Comparison of ENCODE assay signal across 11 cellular contexts in genomic region chr11:103862049-103862826, GRCh38.
A peak's percentile ranks its signal among the peaks of the same experiment; 100 is the strongest.
DNase-seq lines count a peak whose midpoint lies in the region; ATAC-seq and TF ChIP-seq lines count a peak whose summit lies in the region.
"Had no signal": no experiment of that assay in that cellular context is flagged by ENCODE, and none has a peak within 500 bp of the region (broad histone marks: within the 10 kb centered on the region; RNA-seq: fewer than 3 reads in every experiment).

No MANE protein-coding gene starts in this region.

- H3K4me3 ChIP-seq in HAP-1 (no peak overlapping the region), Loucy (ENCODE audit: low read length, poor library complexity, severe bottlenecking) (no peak overlapping the region), right atrium auricular region (no peak overlapping the region)
- H3K4me3 ChIP-seq: A549 had no signal

- BruUV-seq in Calu3 (replicated peaks; lab: Mats Ljungman, UMichigan): no TSS peak

- H3F3A ChIP-seq in Loucy (ENCODE audit: low read depth): no peaks in the 10 kb centered on the region

- no peaks in the 10 kb centered on the region for H3K4me1 Mint-ChIP-seq in stimulated activated naive B cell treated with anti-CD40 and anti-IgM and Interleukin-4, amounts not matched to agents 10 μg/mL and 1 μg/mL and 100 μg/mL, for 72 hours
- no peaks in the 10 kb centered on the region for H3K4me1 Mint-ChIP-seq in Calu3 (ENCODE audit: low read depth, unreplicated experiment)

- H3K9me3 ChIP-seq in HAP-1: no peaks in the 10 kb centered on the region
- H3K9me3 ChIP-seq in Loucy (ENCODE audit: insufficient read depth, low read depth, low read length): no peaks in the 10 kb centered on the region
- H3K9me3 ChIP-seq in right atrium auricular region: peaks cover 0 to 1% of the 10 kb centered on the region in 2 donors
- H3K9me3 ChIP-seq: A549 had no signal

- ATAC-seq in stimulated activated naive B cell treated with anti-CD40 and anti-IgM and Interleukin-4, amounts not matched to agents 10 μg/mL and 1 μg/mL and 100 μg/mL, for 72 hours (replicated peaks): peak; percentile 45 to 48
- ATAC-seq: A549 had no signal

- H3K9me2 ChIP-seq in Loucy (replicated peaks; ENCODE audit: low read depth, low read length): no peaks in the 10 kb centered on the region

- CTCF ChIA-PET in Calu3 (lab: Charles Lee): no interaction called here

- H3K4me1 ChIP-seq in HAP-1 (no peaks in the 10 kb centered on the region), Loucy (ENCODE audit: insufficient read depth, low read length, poor library complexity, severe bottlenecking) (peaks cover 3% of the 10 kb centered on the region), right atrium auricular region (no peaks in the 10 kb centered on the region)
- H3K4me1 ChIP-seq: A549 had no signal

- no peak overlapping the region for H2AFZ ChIP-seq in Loucy (ENCODE audit: low read length)

- H3K9ac ChIP-seq in Loucy (ENCODE audit: low read depth, low read length, poor library complexity, severe bottlenecking): no peak overlapping the region

- H3K79me2 ChIP-seq in Loucy (ENCODE audit: insufficient read depth, low read length): no peaks in the 10 kb centered on the region

- H3K36me3 ChIP-seq in HAP-1 (replicated peaks) (no peaks in the 10 kb centered on the region), Loucy (ENCODE audit: insufficient read depth, low read length) (no peaks in the 10 kb centered on the region), right atrium auricular region (no peaks in the 10 kb centered on the region)

- H3K4me2 ChIP-seq in Loucy (ENCODE audit: low read depth, low read length, poor library complexity, severe bottlenecking): no peak overlapping the region
- H3K4me2 ChIP-seq: A549 had no signal

- H3K27ac ChIP-seq in right atrium auricular region (no peak overlapping the region), caudate nucleus (ENCODE audit: low read depth, low read length) (no peak overlapping the region)
- H3K27ac ChIP-seq: A549 had no signal

- H3K27ac Mint-ChIP-seq in stimulated activated naive B cell treated with anti-CD40 and anti-IgM and Interleukin-4, amounts not matched to agents 10 μg/mL and 1 μg/mL and 100 μg/mL, for 72 hours: no peak overlapping the region
- H3K27ac Mint-ChIP-seq in Calu3 (ENCODE audit: unreplicated experiment): no peak overlapping the region

- no peaks in the 10 kb centered on the region for H3K36me3 Mint-ChIP-seq in stimulated activated naive B cell treated with anti-CD40 and anti-IgM and Interleukin-4, amounts not matched to agents 10 μg/mL and 1 μg/mL and 100 μg/mL, for 72 hours
- no peaks in the 10 kb centered on the region for H3K36me3 Mint-ChIP-seq in Calu3 (ENCODE audit: insufficient read depth, unreplicated experiment)

- DNase-seq in NCI-H510A treated with DMSO at 0.1 percent for 48 hours (lab: John Stamatoyannopoulos, UW) (peak; percentile 37), NCI-H510A (lab: John Stamatoyannopoulos, UW) (no peak), HAP-1 (ENCODE audit: low spot score in 2 of 2) (peak; percentile 10 to 39), right atrium auricular region (ENCODE audit: low spot score) (no peak), Calu3 (no peak), caudate nucleus (lab: John Stamatoyannopoulos, UW) (no peak)
- no peak for DNase-seq in stimulated activated naive B cell treated with anti-CD40 and anti-IgM and Interleukin-4, amounts not matched to agents 10 μg/mL and 1 μg/mL and 100 μg/mL, for 72 hours
- DNase-seq: activated CD4-positive, CD25-positive, alpha-beta regulatory T cell; NCI-H774 had no signal

- H4K20me1 ChIP-seq in Loucy (ENCODE audit: insufficient read depth, low read length, poor library complexity, severe bottlenecking): no peaks in the 10 kb centered on the region

- H3K27me3 ChIP-seq in HAP-1 (ENCODE audit: low read depth) (no peaks in the 10 kb centered on the region; the same call in 1 of the 2 replicates), Loucy (ENCODE audit: insufficient read depth, low read length, poor library complexity, severe bottlenecking) (no peaks in the 10 kb centered on the region), right atrium auricular region (no peaks in the 10 kb centered on the region)

- H3K4me3 Mint-ChIP-seq in stimulated activated naive B cell treated with anti-CD40 and anti-IgM and Interleukin-4, amounts not matched to agents 10 μg/mL and 1 μg/mL and 100 μg/mL, for 72 hours: no peak overlapping the region
- H3K4me3 Mint-ChIP-seq in Calu3 (ENCODE audit: low read depth, unreplicated experiment): no peak overlapping the region

- intact Hi-C loops in Calu3 (cut with micrococcal nuclease; ENCODE audit: unreplicated experiment): no loop called here

- no peaks in the 10 kb centered on the region for H3K9me3 Mint-ChIP-seq in stimulated activated naive B cell treated with anti-CD40 and anti-IgM and Interleukin-4, amounts not matched to agents 10 μg/mL and 1 μg/mL and 100 μg/mL, for 72 hours
- no peaks in the 10 kb centered on the region for H3K9me3 Mint-ChIP-seq in Calu3 (ENCODE audit: low read depth, unreplicated experiment)

- 0 out of 2 replicates have a peak, but pooled peaks have one; percentile 15 for TF ChIP-seq CTCF in Loucy (conservative IDR thresholded peaks at IDR 0.05; ENCODE audit: low read length)
- TF ChIP-seq CTCF in right atrium auricular region (IDR thresholded peaks at IDR 0.05): no peak
- no peak for TF ChIP-seq CTCF in Calu3 (IDR thresholded peaks at IDR 0.05; ENCODE audit: unreplicated experiment)

- peaks cover 17 to 21% of the 10 kb centered on the region in 2 donors for H3K27me3 Mint-ChIP-seq in stimulated activated naive B cell treated with anti-CD40 and anti-IgM and Interleukin-4, amounts not matched to agents 10 μg/mL and 1 μg/mL and 100 μg/mL, for 72 hours
- H3K27me3 Mint-ChIP-seq in Calu3 (ENCODE audit: unreplicated experiment): no peaks in the 10 kb centered on the region

- in situ Hi-C loops in HAP-1 (cut with MboI; ENCODE audit: low sequenced_read_pairs): no loop called here

Comparison
In these comparisons a context has a peak if more than half of its experiments do, and no peak if none do; other contexts are left out.
1. DNase-seq: peak in NCI-H510A treated with DMSO at 0.1 percent for 48 hours (single experiment) and HAP-1 (2 of 2); none in NCI-H510A (single experiment), stimulated activated naive B cell treated with anti-CD40 and anti-IgM and Interleukin-4, amounts not matched to agents 10 μg/mL and 1 μg/mL and 100 μg/mL, for 72 hours (single experiment), right atrium auricular region (single experiment), Calu3 (single experiment) and caudate nucleus (0 of 61).